ENCODE assay signal across 8 cellular contexts in genomic region chr1:158998781-158999161, GRCh38. TPM values are rescaled to one million over a fixed set of nuclear protein-coding genes. Genes with fewer than 3 reads are reported as not detected.
DNase-seq lines count a peak whose midpoint lies in the region; ATAC-seq and TF ChIP-seq lines count a peak whose summit lies in the region.

No MANE protein-coding gene starts in this region.

- H3K27ac ChIP-seq in ovary = peak overlapping the region; percentile 75 to 90

- H3K4me1 Mint-ChIP-seq in activated naive CD8-positive, alpha-beta T cell treated with anti-CD3 and anti-CD28 coated beads for 36 hours = peaks cover 12% of the 10 kb centered on the region

- H3K9me3 ChIP-seq in ovary = no peaks in the 10 kb centered on the region

- H3K27ac Mint-ChIP-seq in activated naive CD8-positive, alpha-beta T cell treated with anti-CD3 and anti-CD28 coated beads for 36 hours = no peak overlapping the region

- H3K4me1 ChIP-seq in ovary (ENCODE audit: insufficient read depth) = no peaks in the 10 kb centered on the region

- TF ChIP-seq EP300 in ovary (IDR thresholded peaks at IDR 0.05) = no peak

- WGBS in ovary, 3 donors = 3 to 5% (median 3%) methylated on average over 13 of the region's 13 CpGs

- intact Hi-C loops in head of caudate nucleus (cut with DNase I) = loop anchor here (5.0 kb wide), 1 partner anchor 796 kb away; no protein-coding TSS in a partner anchor
- intact Hi-C loops in ovary (cut with DNase I) = no loop called here

- no peak overlapping the region for H3K4me3 Mint-ChIP-seq in activated naive CD8-positive, alpha-beta T cell treated with anti-CD3 and anti-CD28 coated beads for 36 hours

- no peaks in the 10 kb centered on the region for H3K27me3 ChIP-seq in ovary

- no peaks in the 10 kb centered on the region for H3K36me3 ChIP-seq in ovary

- no peaks in the 10 kb centered on the region for H3K9me3 Mint-ChIP-seq in activated naive CD8-positive, alpha-beta T cell treated with anti-CD3 and anti-CD28 coated beads for 36 hours

- DNase-seq in activated CD4-positive, alpha-beta T cell treated with anti-CD3 and anti-CD28 coated beads for 48 hours = peak; percentile 39
- no peak for DNase-seq in activated CD4-positive, alpha-beta T cell treated with anti-CD3 and anti-CD28 coated beads, Interleukin-2, amount 50 U/mL, for 48 hours
- DNase-seq in NCI-H82 treated with DMSO at 0.1 percent for 48 hours (lab: John Stamatoyannopoulos, UW; ENCODE audit: unreplicated experiment) (peak; percentile 37), head of caudate nucleus (peak in 40 of 42 donors; percentile 29 to 85 (median 58)), ovary (peak; percentile 59 to 82 (median 69))
- peak; percentile 19 for DNase-seq in activated naive CD8-positive, alpha-beta T cell treated with anti-CD3 and anti-CD28 coated beads for 36 hours

- peak overlapping the region; percentile 57 for H3K4me3 ChIP-seq in ovary

- peaks cover 3% of the 10 kb centered on the region for H3K36me3 Mint-ChIP-seq in activated naive CD8-positive, alpha-beta T cell treated with anti-CD3 and anti-CD28 coated beads for 36 hours

- peak; percentile 75 to 93 (median 93) for TF ChIP-seq CTCF in ovary (IDR thresholded peaks at IDR 0.05)

- TF ChIP-seq POLR2A in ovary (IDR thresholded peaks at IDR 0.05) = no peak

- ATAC-seq in HG03066 (IDR thresholded peaks at IDR 0.05; ENCODE audit: low read depth, unreplicated experiment) (peak; percentile 37), GM21360 (IDR thresholded peaks at IDR 0.05; ENCODE audit: unreplicated experiment) (no peak)

- no peaks in the 10 kb centered on the region for H3K27me3 Mint-ChIP-seq in activated naive CD8-positive, alpha-beta T cell treated with anti-CD3 and anti-CD28 coated beads for 36 hours

RNA-seq across cellular contexts. Expression of gene IFI16, which starts 10.9 kb away (rescaled TPM):
- total RNA-seq in activated naive CD8-positive, alpha-beta T cell treated with anti-CD3 and anti-CD28 coated beads for 36 hours = 100 to 1,000 TPM; 292 to 296 TPM
- 100 to 1,000 TPM in 2 of 7 donors, 10 to 100 TPM in 5; 73.1 to 124 (median 87.2) TPM for total RNA-seq in ovary
- 100 to 1,000 TPM; 121 to 184 TPM for polyA plus RNA-seq in ovary

Comparison
In these comparisons a context has a peak if more than half of its experiments do, and no peak if none do; other contexts are left out.
1. DNase-seq: peak in activated CD4-positive, alpha-beta T cell treated with anti-CD3 and anti-CD28 coated beads for 48 hours (single experiment), NCI-H82 treated with DMSO at 0.1 percent for 48 hours (single experiment), activated naive CD8-positive, alpha-beta T cell treated with anti-CD3 and anti-CD28 coated beads for 36 hours (single experiment), head of caudate nucleus (40 of 42) and ovary (5 of 5); none in activated CD4-positive, alpha-beta T cell treated with anti-CD3 and anti-CD28 coated beads, Interleukin-2, amount 50 U/mL, for 48 hours (0 of 2).